ENCODE assay signal across 10 cellular contexts in genomic region chr5:170632266-170632984, GRCh38.
DNase-seq lines count a peak whose midpoint lies in the region; ATAC-seq and TF ChIP-seq lines count a peak whose summit lies in the region.
"Had no signal": no experiment of that assay in that cellular context is flagged by ENCODE, and none has a peak within 500 bp of the region (broad histone marks: within the 10 kb centered on the region; RNA-seq: fewer than 3 reads in every experiment).

No MANE protein-coding gene starts in this region.

- H3K27me3 ChIP-seq in CD4-positive, alpha-beta T cell (ENCODE audit: control insufficient read depth, insufficient read depth, low read length) = no peaks in the 10 kb centered on the region
- H3K27me3 ChIP-seq in neural cell (ENCODE audit: insufficient read depth, low read depth, low read length) = no peaks in the 10 kb centered on the region
- H3K27me3 ChIP-seq: body of pancreas, thyroid gland had no signal

- TF ChIP-seq EP300 in neural cell (conservative IDR thresholded peaks at IDR 0.05; ENCODE audit: poor library complexity, severe bottlenecking) = no peak

- ATAC-seq in CD4-positive, alpha-beta T cell (ENCODE audit: poor library complexity) = peak; percentile 27
- ATAC-seq in GM21423 (IDR thresholded peaks at IDR 0.05; ENCODE audit: unreplicated experiment) = no peak

- H2AFZ ChIP-seq in neural cell (ENCODE audit: low read depth, low read length) = no peak overlapping the region

- H3K4me2 ChIP-seq in neural cell (ENCODE audit: low read length) = no peak overlapping the region

- no peak overlapping the region for H3K9ac ChIP-seq in neural cell (ENCODE audit: low read length)

- H3K79me2 ChIP-seq in neural cell (replicated peaks; ENCODE audit: insufficient read depth, low read length) = no peaks in the 10 kb centered on the region

- peak overlapping the region; percentile 77 for H3K4me3 Mint-ChIP-seq in CD4-positive, alpha-beta T cell

- H3K27me3 Mint-ChIP-seq in CD4-positive, alpha-beta T cell = peaks cover 7% of the 10 kb centered on the region

- H3K9me2 ChIP-seq in neural cell (ENCODE audit: insufficient read depth, low read length) = no peaks in the 10 kb centered on the region

- H3K27ac ChIP-seq in CD4-positive, alpha-beta T cell (ENCODE audit: low read depth, low read length) = no peak overlapping the region
- no peak overlapping the region for H3K27ac ChIP-seq in neural cell (ENCODE audit: low read length)

- H3K36me3 Mint-ChIP-seq in CD4-positive, alpha-beta T cell (ENCODE audit: low read depth) = no peaks in the 10 kb centered on the region

- CTCF ChIA-PET in CD4-positive, alpha-beta T cell (lab: Charles Lee) = no interaction called here

- peak in 1 of 10 experiments; percentile 6 for DNase-seq in CD4-positive, alpha-beta T cell
- DNase-seq in Kasumi-1 (lab: John Stamatoyannopoulos, UW) (peak; percentile 1 to 19), ecto neural progenitor cell (ENCODE audit: low spot score) (peak; percentile 61), NCI-H1417 treated with DMSO at 0.1 percent for 48 hours (lab: John Stamatoyannopoulos, UW) (no peak), GM20000 (ENCODE audit: low spot score) (no peak), NOMO-1 (lab: John Stamatoyannopoulos, UW; ENCODE audit: unreplicated experiment in 2 of 2) (no peak)

- H3K9me3 Mint-ChIP-seq in CD4-positive, alpha-beta T cell = no peaks in the 10 kb centered on the region

- no peaks in the 10 kb centered on the region for H3K36me3 ChIP-seq in neural cell (ENCODE audit: insufficient read depth, low read length)
- H3K36me3 ChIP-seq: thyroid gland had no signal

- peaks cover 20% of the 10 kb centered on the region for H3K4me1 Mint-ChIP-seq in CD4-positive, alpha-beta T cell (ENCODE audit: low read depth)

- TF ChIP-seq CTCF in CD4-positive, alpha-beta T cell (IDR thresholded peaks at IDR 0.05) = no peak
- TF ChIP-seq CTCF in neural cell (IDR thresholded peaks at IDR 0.05; ENCODE audit: poor library complexity, severe bottlenecking) = peak; percentile 24
- no peak for TF ChIP-seq CTCF in GM20000 (IDR thresholded peaks at IDR 0.05; ENCODE audit: extremely low read depth, missing control alignments)

- no peaks in the 10 kb centered on the region for H3F3A ChIP-seq in neural cell (ENCODE audit: insufficient read depth, low read length, poor library complexity, severe bottlenecking)

- H3K9me3 ChIP-seq in CD4-positive, alpha-beta T cell (ENCODE audit: control insufficient read depth, low read length) = no peaks in the 10 kb centered on the region
- H3K9me3 ChIP-seq in neural cell (ENCODE audit: low read length) = no peaks in the 10 kb centered on the region
- H3K9me3 ChIP-seq: body of pancreas, thyroid gland had no signal

- peak overlapping the region; percentile 56 for H3K4me3 ChIP-seq in neural cell (ENCODE audit: low read length)
- H3K4me3 ChIP-seq: body of pancreas had no signal

- peak; percentile 8 for TF ChIP-seq RAD21 in neural cell (conservative IDR thresholded peaks at IDR 0.05)

- POLR2A ChIA-PET in CD4-positive, alpha-beta T cell (lab: Charles Lee) = no interaction called here

- peak overlapping the region; percentile 38 for H3K27ac Mint-ChIP-seq in CD4-positive, alpha-beta T cell

- no peaks in the 10 kb centered on the region for H4K20me1 ChIP-seq in neural cell (ENCODE audit: insufficient read depth)

- intact Hi-C loops in CD4-positive, alpha-beta T cell (cut with DNase I, micrococcal nuclease) = loop anchor here (2.0 to 5.0 kb wide), 3 partner anchors 198 to 532 kb away; no protein-coding TSS in a partner anchor

TF ChIP-seq in neural cell, 6 proteins besides CTCF, POLR2A, EP300 and RAD21:
- no peak for TF ChIP-seq MXI1 (conservative IDR thresholded peaks at IDR 0.05; ENCODE audit: poor library complexity, severe bottlenecking)
- TF ChIP-seq REST (IDR thresholded peaks at IDR 0.05; ENCODE audit: borderline replicate concordance) = peak; percentile 14

Comparison
In these comparisons a context has a peak if more than half of its experiments do, and no peak if none do; other contexts are left out.
1. DNase-seq: peak in Kasumi-1 (2 of 2) and ecto neural progenitor cell (single experiment); none in NCI-H1417 treated with DMSO at 0.1 percent for 48 hours (single experiment), GM20000 (single experiment) and NOMO-1 (0 of 2).